8 cellular contexts compared by ENCODE assay signal in genomic region chr1:36342426-36343185, GRCh38. TPM values are rescaled to one million over a fixed set of nuclear protein-coding genes. Genes with fewer than 3 reads are reported as not detected.
DNase-seq lines count a peak whose midpoint lies in the region; ATAC-seq, FAIRE-seq and TF ChIP-seq lines count a peak whose summit lies in the region.

No MANE protein-coding gene starts in this region.

- peak overlapping the region in 1 of 2 experiments; percentile 21; a peak in 2 of 4 replicates for H3K9ac ChIP-seq in K562 (ENCODE audit: insufficient read depth in 1 of 2, low read depth in 2 of 2, low read length in 2 of 2)

- intact Hi-C loops in K562 (cut with micrococcal nuclease): loop anchor here (1.0 kb wide), 1 partner anchor 78 kb away; no protein-coding TSS in a partner anchor

- TF ChIP-seq EP300 in K562 (IDR thresholded peaks at IDR 0.05; ENCODE audit: low read length): no peak

- peaks cover 7% of the 10 kb centered on the region; the same call in 1 of the 2 replicates for H4K20me1 ChIP-seq in K562 (replicated peaks; ENCODE audit: control insufficient read depth, insufficient read depth, low read length)

- POLR2A ChIA-PET in K562 (lab: Yijun Ruan, JAX): interaction anchor here (0.6 to 2.0 kb wide), 8 partner anchors 9 to 481 kb away, joined by 3 to 10 read pairs (median 4); no protein-coding TSS in a partner anchor

- no peak overlapping the region for H3K4me3 ChIP-seq in K562
- no peak overlapping the region for H3K4me3 ChIP-seq in kidney epithelial cell (ENCODE audit: low read depth, low read length)

- no TSS peak for BruUV-seq in K562 (replicated peaks; lab: Mats Ljungman, UMichigan)

- H3K79me2 ChIP-seq in K562 (ENCODE audit: control insufficient read depth, insufficient read depth, low read length): no peaks in the 10 kb centered on the region

- TF ChIP-seq CTCF in K562 (IDR thresholded peaks at IDR 0.05 in 2 of 3, conservative IDR thresholded peaks at IDR 0.05 in 1 of 3; ENCODE audit: insufficient read depth in 2 of 3, low read depth in 1 of 3, low read length in 3 of 3): peak; percentile 71 to 79 (median 79)
- TF ChIP-seq CTCF in kidney epithelial cell (IDR thresholded peaks at IDR 0.05; ENCODE audit: insufficient read depth, low read length, poor library complexity, severe bottlenecking): peak; percentile 89

- peaks cover 5% of the 10 kb centered on the region for H3K9me1 ChIP-seq in K562 (ENCODE audit: control insufficient read depth, insufficient read depth, low read length)

- 79% methylated on average over 10 of the region's 10 CpGs for WGBS in K562 (ENCODE audit: insufficient coverage, low coverage, missing lambda C conversion rate)

- TF ChIP-seq RAD21 in K562 (CRISPR knock-in tag; conservative IDR thresholded peaks at IDR 0.05 in 1 of 2, IDR thresholded peaks at IDR 0.05 in 1 of 2): peak; percentile 69 to 72

- DNase-seq in AG20443 (ENCODE audit: low spot score) (peak; percentile 77), HCEC 1CT (peak; percentile 79), SW480 (ENCODE audit: low spot score) (peak; percentile 39), K562 (ENCODE audit: extremely low read depth in 1 of 4, low spot score in 3 of 4) (peak; percentile 31 to 62 (median 48)), kidney epithelial cell (ENCODE audit: low read depth) (no peak), NK-92 (lab: John Stamatoyannopoulos, UW; ENCODE audit: unreplicated experiment) (no peak), NCI-H2227 treated with DMSO at 0.1 percent for 48 hours (lab: John Stamatoyannopoulos, UW) (no peak)
- peak; percentile 22 for DNase-seq in stimulated activated CD8-positive, alpha-beta memory T cell treated with anti-CD3 and anti-CD28 coated beads, Interleukin-12 subunit alpha, Interleukin-12 subunit beta, amount 100 ng/mL, for 4 hours (ENCODE audit: low read depth)

- no peak overlapping the region for H3K27ac ChIP-seq in K562 (ENCODE audit: extremely low read depth, low read depth, low read length)

- peaks cover 0 to 44% of the 10 kb centered on the region in 2 experiments; a peak in 4 of 5 replicates for H3K4me1 ChIP-seq in K562 (replicated peaks in 1 of 2; ENCODE audit: control insufficient read depth in 2 of 2, insufficient read depth in 2 of 2, low read length in 2 of 2)

- peak; percentile 70 for ATAC-seq in K562

- no peak overlapping the region for H2AFZ ChIP-seq in K562 (ENCODE audit: low read depth, low read length)

- H3K9me3 ChIP-seq in K562 (replicated peaks; ENCODE audit: control insufficient read depth, insufficient read depth, low read depth, low read length): no peaks in the 10 kb centered on the region

- no peak overlapping the region for H3K4me2 ChIP-seq in K562 (ENCODE audit: insufficient read depth, low read length)

- peak; percentile 76 for FAIRE-seq in K562 (lab: Jason Lieb, UNC)

- CTCF ChIA-PET in K562 (lab: Yijun Ruan, JAX; ENCODE audit: low intra/inter-chr PET ratio): interaction anchor here (0.6 to 2.5 kb wide), 2 partner anchors 78 to 166 kb away, joined by 3 to 27 read pairs; no protein-coding TSS in a partner anchor

- TF ChIP-seq POLR2A in K562 (conservative IDR thresholded peaks at IDR 0.05): no peak

- H3K36me3 ChIP-seq in K562 (ENCODE audit: control insufficient read depth, insufficient read depth, low read length): peaks cover 78% of the 10 kb centered on the region; the same call in 2 of the 3 replicates
- H3K36me3 ChIP-seq in kidney epithelial cell (ENCODE audit: control insufficient read depth, insufficient read depth, low read length): peaks cover 1% of the 10 kb centered on the region

- in situ Hi-C loops in K562 (cut with MboI): no loop called here

- no peaks in the 10 kb centered on the region for H3K27me3 ChIP-seq in K562 (ENCODE audit: control insufficient read depth in 2 of 2, insufficient read depth in 2 of 2, low read length in 2 of 2)
- H3K27me3 ChIP-seq in kidney epithelial cell (ENCODE audit: control insufficient read depth, insufficient read depth, low read length): no peaks in the 10 kb centered on the region

RNA-seq across cellular contexts. Expression of gene EVA1B, which starts 19.2 kb away (rescaled TPM):
- total RNA-seq in K562 (2011; cell fraction: chromatin; rRNA removed; ENCODE audit: low replicate concordance): 1.1 and 4.4 TPM in 2 replicates
- 19.2 and 19.5 TPM in 2 replicates for total RNA-seq in K562 (2011; cell fraction: nucleolus; rRNA removed)
- 6.2 and 6.6 TPM in 2 replicates for total RNA-seq in K562 (2011; cell fraction: nucleoplasm; rRNA removed)
- total RNA-seq in K562 (2014; rRNA removed): 61.5 and 65.7 TPM in 2 replicates
- 0.29 and 0.44 TPM in 2 replicates for total RNA-seq in K562 (2014; rRNA removed; fragmentation: Illumina TruSeq; extraction: Trizol)
- 4.6 and 5.9 TPM in 2 replicates for total RNA-seq in K562 (2015; rRNA removed; fragmentation: Illumina TruSeq; extraction: Trizol)
- 27.2 and 27.8 TPM in 2 replicates for total RNA-seq in K562 (2021)
- 2.4 and 5.3 TPM in 2 replicates for polyA plus RNA-seq in K562 (2011; rRNA removed)
- polyA plus RNA-seq in K562 (2011; cell fraction: cytosol; rRNA removed): 12.0 and 70.7 TPM in 2 replicates
- 4.3 and 9.6 TPM in 2 replicates for polyA plus RNA-seq in K562 (2011; cell fraction: nucleus; rRNA removed)
- 22.6 and 37.3 TPM in 2 replicates for polyA plus RNA-seq in K562 (2012)
- 0.68 and 2.1 TPM in 2 replicates for polyA plus RNA-seq in K562 (2014; fragmentation: Illumina TruSeq; extraction: Trizol)
- polyA plus RNA-seq in K562 (2014; fragmentation: Nextera tagmentation; extraction: Ambion mirVana): under 1 TPM; 0.08 to 0.13 TPM
- 39.1 and 41.3 TPM in 2 replicates for polyA plus RNA-seq in K562 (2014; rRNA removed)
- 0.36 TPM in 1 of 2 replicates, not detected in the other for polyA minus RNA-seq in K562 (2011; rRNA and poly(A)+ RNA removed)
- polyA minus RNA-seq in K562 (2011; cell fraction: cytosol; rRNA and poly(A)+ RNA removed): 6.1 and 7.3 TPM in 2 replicates
- 2.0 and 2.2 TPM in 2 replicates for polyA minus RNA-seq in K562 (2011; cell fraction: nucleus; rRNA and poly(A)+ RNA removed)
- 138 and 139 TPM in 2 replicates for total RNA-seq in kidney epithelial cell

RNA-seq across cellular contexts. Expression of gene SH3D21, which starts 36.4 kb away (rescaled TPM):
- 21.5 and 49.5 TPM in 2 replicates for total RNA-seq in K562 (2011; cell fraction: chromatin; rRNA removed; ENCODE audit: low replicate concordance)
- total RNA-seq in K562 (2011; cell fraction: nucleolus; rRNA removed): 24.7 and 26.5 TPM in 2 replicates
- 18.4 and 19.1 TPM in 2 replicates for total RNA-seq in K562 (2011; cell fraction: nucleoplasm; rRNA removed)
- 1.4 and 3.0 TPM in 2 replicates for total RNA-seq in K562 (2014; rRNA removed)
- 0.89 and 1.1 TPM in 2 replicates for total RNA-seq in K562 (2014; rRNA removed; fragmentation: Illumina TruSeq; extraction: Trizol)
- 1.7 and 1.8 TPM in 2 replicates for total RNA-seq in K562 (2015; rRNA removed; fragmentation: Illumina TruSeq; extraction: Trizol)
- total RNA-seq in K562 (2021): 3.0 and 4.3 TPM in 2 replicates
- polyA plus RNA-seq in K562 (2011; rRNA removed): 2.7 and 5.6 TPM in 2 replicates
- polyA plus RNA-seq in K562 (2011; cell fraction: cytosol; rRNA removed): 2.1 and 2.6 TPM in 2 replicates
- 26.0 and 26.6 TPM in 2 replicates for polyA plus RNA-seq in K562 (2011; cell fraction: nucleus; rRNA removed)
- polyA plus RNA-seq in K562 (2012): 4.1 and 6.9 TPM in 2 replicates
- 3.0 and 4.5 TPM in 2 replicates for polyA plus RNA-seq in K562 (2014; fragmentation: Illumina TruSeq; extraction: Trizol)
- polyA plus RNA-seq in K562 (2014; fragmentation: Nextera tagmentation; extraction: Ambion mirVana): under 1 TPM; 0.01 to 0.07 TPM
- polyA plus RNA-seq in K562 (2014; rRNA removed): 3.3 and 4.7 TPM in 2 replicates
- 1.6 and 2.3 TPM in 2 replicates for polyA minus RNA-seq in K562 (2011; rRNA and poly(A)+ RNA removed)
- 1.9 and 2.2 TPM in 2 replicates for polyA minus RNA-seq in K562 (2011; cell fraction: cytosol; rRNA and poly(A)+ RNA removed)
- polyA minus RNA-seq in K562 (2011; cell fraction: nucleus; rRNA and poly(A)+ RNA removed): 8.5 and 15.1 TPM in 2 replicates
- total RNA-seq in kidney epithelial cell: 1.7 and 1.9 TPM in 2 replicates

RNA-seq across cellular contexts. Expression of gene STK40, which starts 43.1 kb away (rescaled TPM):
- 24.8 and 55.6 TPM in 2 replicates for total RNA-seq in K562 (2011; cell fraction: chromatin; rRNA removed; ENCODE audit: low replicate concordance)
- total RNA-seq in K562 (2011; cell fraction: nucleolus; rRNA removed): 29.2 and 31.0 TPM in 2 replicates
- total RNA-seq in K562 (2011; cell fraction: nucleoplasm; rRNA removed): 30.9 and 40.1 TPM in 2 replicates
- total RNA-seq in K562 (2014; rRNA removed): 39.1 and 55.1 TPM in 2 replicates
- total RNA-seq in K562 (2014; rRNA removed; fragmentation: Illumina TruSeq; extraction: Trizol): 18.5 and 22.8 TPM in 2 replicates
- 27.1 and 27.6 TPM in 2 replicates for total RNA-seq in K562 (2015; rRNA removed; fragmentation: Illumina TruSeq; extraction: Trizol)
- 90.1 and 94.3 TPM in 2 replicates for total RNA-seq in K562 (2021)
- polyA plus RNA-seq in K562 (2011; rRNA removed): 57.8 and 73.8 TPM in 2 replicates
- 46.1 and 62.2 TPM in 2 replicates for polyA plus RNA-seq in K562 (2011; cell fraction: cytosol; rRNA removed)
- polyA plus RNA-seq in K562 (2011; cell fraction: nucleus; rRNA removed): 37.6 and 46.3 TPM in 2 replicates
- 62.9 and 132 TPM in 2 replicates for polyA plus RNA-seq in K562 (2012)
- polyA plus RNA-seq in K562 (2014; fragmentation: Illumina TruSeq; extraction: Trizol): 62.9 and 78.0 TPM in 2 replicates
- polyA plus RNA-seq in K562 (2014; fragmentation: Nextera tagmentation; extraction: Ambion mirVana): 1 to 10 TPM in 1 of 2 experiments, under 1 TPM in 1; 0.69 to 1.7 TPM
- 59.0 and 63.1 TPM in 2 replicates for polyA plus RNA-seq in K562 (2014; rRNA removed)
- polyA minus RNA-seq in K562 (2011; rRNA and poly(A)+ RNA removed): 49.4 and 58.5 TPM in 2 replicates
- 25.9 and 28.4 TPM in 2 replicates for polyA minus RNA-seq in K562 (2011; cell fraction: cytosol; rRNA and poly(A)+ RNA removed)
- 9.8 and 13.2 TPM in 2 replicates for polyA minus RNA-seq in K562 (2011; cell fraction: nucleus; rRNA and poly(A)+ RNA removed)
- total RNA-seq in kidney epithelial cell: 35.6 and 37.4 TPM in 2 replicates

RNA-seq across cellular contexts. Expression of gene LSM10, which starts 55.1 kb away (rescaled TPM):
- total RNA-seq in K562 (2011; cell fraction: chromatin; rRNA removed; ENCODE audit: low replicate concordance): 20.5 and 63.8 TPM in 2 replicates
- total RNA-seq in K562 (2011; cell fraction: nucleolus; rRNA removed): 55.5 and 59.9 TPM in 2 replicates
- 40.9 and 45.8 TPM in 2 replicates for total RNA-seq in K562 (2011; cell fraction: nucleoplasm; rRNA removed)
- total RNA-seq in K562 (2014; rRNA removed) (68.9 and 94.6 TPM in 2 replicates), K562 (2014; rRNA removed; fragmentation: Illumina TruSeq; extraction: Trizol) (9.8 and 13.2 TPM in 2 replicates), K562 (2015; rRNA removed; fragmentation: Illumina TruSeq; extraction: Trizol) (21.8 and 23.3 TPM in 2 replicates), K562 (2021) (85.7 and 88.0 TPM in 2 replicates), kidney epithelial cell (27.6 and 41.5 TPM in 2 replicates)
- polyA plus RNA-seq in K562 (2011; rRNA removed) (91.4 and 95.2 TPM in 2 replicates), K562 (2014; fragmentation: Illumina TruSeq; extraction: Trizol) (122 and 153 TPM in 2 replicates), K562 (2014; fragmentation: Nextera tagmentation; extraction: Ambion mirVana) (10 to 100 TPM; 34.8 to 56.9 TPM), K562 (2014; rRNA removed) (146 and 168 TPM in 2 replicates)
- polyA plus RNA-seq in K562 (2011; cell fraction: cytosol; rRNA removed): 111 and 190 TPM in 2 replicates
- 44.9 and 48.3 TPM in 2 replicates for polyA plus RNA-seq in K562 (2011; cell fraction: nucleus; rRNA removed)
- 91.2 and 105 TPM in 2 replicates for polyA plus RNA-seq in K562 (2012)
- 26.2 and 41.8 TPM in 2 replicates for polyA minus RNA-seq in K562 (2011; rRNA and poly(A)+ RNA removed)
- 26.6 and 38.0 TPM in 2 replicates for polyA minus RNA-seq in K562 (2011; cell fraction: cytosol; rRNA and poly(A)+ RNA removed)
- polyA minus RNA-seq in K562 (2011; cell fraction: nucleus; rRNA and poly(A)+ RNA removed): 17.1 and 23.5 TPM in 2 replicates

Comparison
In these comparisons a context has a peak if more than half of its experiments do, and no peak if none do; other contexts are left out.
1. DNase-seq: peak in AG20443 (single experiment), HCEC 1CT (single experiment), SW480 (single experiment), K562 (4 of 4) and stimulated activated CD8-positive, alpha-beta memory T cell treated with anti-CD3 and anti-CD28 coated beads, Interleukin-12 subunit alpha, Interleukin-12 subunit beta, amount 100 ng/mL, for 4 hours (single experiment); none in kidney epithelial cell (single experiment), NK-92 (single experiment) and NCI-H2227 treated with DMSO at 0.1 percent for 48 hours (single experiment).